Comparison of ENCODE assay signal across 24 cellular contexts in the genomic region with DNA sequence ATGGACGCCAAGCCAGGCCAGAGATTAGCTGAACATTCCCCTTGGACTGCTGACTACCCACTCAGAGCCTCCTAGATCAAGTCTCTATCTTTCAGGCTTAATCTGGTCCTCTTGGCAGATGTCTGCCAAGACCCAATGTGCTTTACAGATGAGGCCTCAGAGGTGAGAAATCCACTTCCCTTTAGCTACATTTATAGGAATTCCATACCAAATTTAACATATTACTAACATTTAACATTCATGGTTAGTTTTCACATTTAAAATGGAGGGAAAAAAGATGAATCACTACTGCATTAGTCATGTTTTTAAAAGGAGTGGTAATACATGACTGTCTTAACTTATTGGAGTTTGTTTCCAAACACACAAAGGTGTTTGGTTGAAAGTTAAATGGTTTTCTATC. TPM values are rescaled to one million over a fixed set of nuclear protein-coding genes. Genes with fewer than 3 reads are reported as not detected.
DNase-seq lines count a peak whose midpoint lies in the region; ATAC-seq, FAIRE-seq and TF ChIP-seq lines count a peak whose summit lies in the region.
"Had no signal": no experiment of that assay in that cellular context is flagged by ENCODE, and none has a peak within 500 bp of the region (broad histone marks: within the 10 kb centered on the region; RNA-seq: fewer than 3 reads in every experiment).

No MANE protein-coding gene starts in this region.

- H3K9me1 ChIP-seq in endothelial cell of umbilical vein (replicated peaks; ENCODE audit: control insufficient read depth, extremely low read depth, insufficient read depth, low read length) = no peaks in the 10 kb centered on the region

- CTCF ChIA-PET in endothelial cell of umbilical vein (lab: Charles Lee) = interaction anchor here (1.2 kb wide), 1 partner anchor 132 kb away, joined by 5 read pairs; no protein-coding TSS in a partner anchor

- no TSS peak for BruUV-seq in endothelial cell of umbilical vein (replicated peaks; lab: Mats Ljungman, UMichigan)

- FAIRE-seq in endothelial cell of umbilical vein (lab: Jason Lieb, UNC) = no peak
- FAIRE-seq: small intestine had no signal

- H3K9me3 ChIP-seq in endothelial cell of umbilical vein (replicated peaks; ENCODE audit: control insufficient read depth, insufficient read depth, low read length) (no peaks in the 10 kb centered on the region), left lung (no peaks in the 10 kb centered on the region)
- H3K9me3 ChIP-seq: ascending aorta, esophagus muscularis mucosa had no signal

- peak overlapping the region; percentile 39 for H2AFZ ChIP-seq in endothelial cell of umbilical vein (ENCODE audit: low read depth, low read length)

- H3K27me3 ChIP-seq in endothelial cell of umbilical vein (ENCODE audit: control insufficient read depth in 2 of 2, insufficient read depth in 2 of 2, low read length in 2 of 2) (no peaks in the 10 kb centered on the region), left lung (no peaks in the 10 kb centered on the region)
- H3K27me3 ChIP-seq: ascending aorta, esophagus muscularis mucosa had no signal

- H3K27ac ChIP-seq in endothelial cell of umbilical vein (ENCODE audit: insufficient read depth, low read depth, low read length) = no peak overlapping the region
- no peak overlapping the region for H3K27ac ChIP-seq in left lung
- H3K27ac ChIP-seq: 22Rv1, ascending aorta, esophagus muscularis mucosa had no signal

- peak; percentile 62 for DNase-seq in NCI-H2029 (lab: John Stamatoyannopoulos, UW)
- DNase-seq in NCI-H2029 treated with DMSO at 0.1 percent for 48 hours (lab: John Stamatoyannopoulos, UW) = no peak
- DNase-seq in M059J (ENCODE audit: low read depth) = peak; percentile 41
- DNase-seq in endothelial cell of umbilical vein (ENCODE audit: low read depth, low spot score) = no peak
- peak; percentile 71 for DNase-seq in renal cortical epithelial cell (ENCODE audit: low read depth)
- DNase-seq in NCI-H526 (lab: John Stamatoyannopoulos, UW) = no peak
- no peak for DNase-seq in left lung
- DNase-seq: activated B cell treated with CpG ODN at 0.5 μM for 24 hours; activated CD8-positive, alpha-beta memory T cell treated with anti-CD3 and anti-CD28 coated beads for 24 hours; activated naive CD4-positive, alpha-beta T cell treated with anti-CD3 and anti-CD28 coated beads, Interleukin-2, amount 10 ng/mL, durations not matched to agents 7 days and 5 days; activated T-cell treated with anti-CD3 and anti-CD28 coated beads, Interleukin-2, amount 50 U/mL, for 4 hours; cerebellar nuclear complex; DMS79; H7; left ventricle myocardium superior; NCI-H1694; NCI-H2227 treated with DMSO at 0.1 percent for 48 hours; nephron progenitor cell; small intestine; stimulated activated CD4-positive, alpha-beta T cell treated with anti-CD3 and anti-CD28 coated beads, Interleukin-4, amount 100 ng/mL, for 1 hour had no signal

- H3K4me3 ChIP-seq in endothelial cell of umbilical vein (replicated peaks in 1 of 3; ENCODE audit: insufficient read depth in 1 of 3, low read depth in 1 of 3, low read length in 3 of 3) = no peak overlapping the region
- H3K4me3 ChIP-seq in left lung = no peak overlapping the region
- H3K4me3 ChIP-seq: ascending aorta, esophagus muscularis mucosa had no signal

- intact Hi-C loops in endothelial cell of umbilical vein (cut with micrococcal nuclease) (no loop called here), left lung (cut with DNase I) (no loop called here)

- no peaks in the 10 kb centered on the region for H4K20me1 ChIP-seq in endothelial cell of umbilical vein (replicated peaks; ENCODE audit: control insufficient read depth, extremely low read depth, insufficient read depth, low read length)

- dilution Hi-C loops in endothelial cell of umbilical vein (cut with MboI; ENCODE audit: extremely low pct_ligation_motif_present, low sequenced_read_pairs) = no loop called here

- no peaks in the 10 kb centered on the region for H3K36me3 ChIP-seq in endothelial cell of umbilical vein (ENCODE audit: control insufficient read depth in 2 of 2, extremely low read depth in 1 of 2, insufficient read depth in 2 of 2, low read length in 2 of 2)
- no peaks in the 10 kb centered on the region for H3K36me3 ChIP-seq in left lung
- H3K36me3 ChIP-seq: ascending aorta had no signal

- H3K79me2 ChIP-seq in endothelial cell of umbilical vein (ENCODE audit: control insufficient read depth, insufficient read depth, low read length) = no peaks in the 10 kb centered on the region

- TF ChIP-seq CTCF in endothelial cell of umbilical vein (IDR thresholded peaks at IDR 0.05; ENCODE audit: extremely low read depth in 1 of 2, insufficient read depth in 1 of 2, low read depth in 1 of 2, low read length in 2 of 2) = no peak
- no peak for TF ChIP-seq CTCF in left lung (IDR thresholded peaks at IDR 0.05)

- no peak for TF ChIP-seq POLR2A in endothelial cell of umbilical vein (IDR thresholded peaks at IDR 0.05; ENCODE audit: low read depth, low read length)

- H3K4me1 ChIP-seq in endothelial cell of umbilical vein (ENCODE audit: control insufficient read depth, extremely low read depth, insufficient read depth, low read length) (no peaks in the 10 kb centered on the region), left lung (peaks cover 0 to 1% of the 10 kb centered on the region in 2 donors)

- no peak overlapping the region for H3K4me2 ChIP-seq in endothelial cell of umbilical vein (ENCODE audit: insufficient read depth, low read length)

- ATAC-seq in HG02973 (IDR thresholded peaks at IDR 0.05; ENCODE audit: unreplicated experiment) (no peak), left lung (no peak)
- ATAC-seq: left ventricle myocardium superior had no signal

- no peak overlapping the region for H3K9ac ChIP-seq in endothelial cell of umbilical vein (replicated peaks; ENCODE audit: extremely low read depth, insufficient read depth, low read length)

- POLR2A ChIA-PET in endothelial cell of umbilical vein (lab: Charles Lee) = no interaction called here

TF ChIP-seq in endothelial cell of umbilical vein, 7 proteins besides CTCF, POLR2A, EP300 and RAD21:
- TF ChIP-seq FOS (IDR thresholded peaks at IDR 0.05; ENCODE audit: borderline replicate concordance, insufficient read depth, low read length) (peak; percentile 50), JUN (IDR thresholded peaks at IDR 0.05; ENCODE audit: borderline replicate concordance, insufficient read depth, insufficient read length, low read depth) (no peak)
TF ChIP-seq in endothelial cell of umbilical vein: peak in this region for 1.

RNA-seq across cellular contexts. Expression of gene CALHM6, which starts 42.1 kb away (rescaled TPM):
- total RNA-seq in M059J (2014; rRNA removed; shearing (Covaris generic)) = 6.3 and 6.9 TPM in 2 replicates
- total RNA-seq in endothelial cell of umbilical vein (not detected in 2 replicates), renal cortical epithelial cell (1.6 and 3.1 TPM in 2 replicates), left lung (1 to 10 TPM; 2.1 to 6.4 TPM)
- 0.08 and 0.10 TPM in 2 replicates for polyA plus RNA-seq in endothelial cell of umbilical vein
- 0.10 and 0.20 TPM in 2 replicates for polyA plus RNA-seq in endothelial cell of umbilical vein (2011; cell fraction: cytosol; rRNA removed)
- polyA plus RNA-seq in endothelial cell of umbilical vein (2011; cell fraction: nucleus; rRNA removed) = not detected in 2 replicates
- not detected in 2 replicates for polyA plus RNA-seq in endothelial cell of umbilical vein (2012)
- not detected in 2 replicates for polyA minus RNA-seq in endothelial cell of umbilical vein
- polyA minus RNA-seq in endothelial cell of umbilical vein (2011; cell fraction: cytosol; rRNA and poly(A)+ RNA removed) = not detected
- polyA minus RNA-seq in endothelial cell of umbilical vein (2011; cell fraction: nucleus; rRNA and poly(A)+ RNA removed) = not detected in 2 replicates
- total RNA-seq: ascending aorta had no signal

RNA-seq across cellular contexts. Expression of gene DSE, which starts 48.3 kb away (rescaled TPM):
- total RNA-seq in M059J (2014; rRNA removed; shearing (Covaris generic)) = 15.4 and 24.5 TPM in 2 replicates
- total RNA-seq in endothelial cell of umbilical vein (25.0 and 31.3 TPM in 2 replicates), renal cortical epithelial cell (149 and 161 TPM in 2 replicates), left lung (10 to 100 TPM; 39.7 to 85.6 TPM)
- 12.0 and 16.0 TPM in 2 replicates for polyA plus RNA-seq in endothelial cell of umbilical vein
- polyA plus RNA-seq in endothelial cell of umbilical vein (2011; cell fraction: cytosol; rRNA removed) = 11.3 TPM in 2 replicates
- 17.0 and 18.4 TPM in 2 replicates for polyA plus RNA-seq in endothelial cell of umbilical vein (2011; cell fraction: nucleus; rRNA removed)
- polyA plus RNA-seq in endothelial cell of umbilical vein (2012) = 12.4 and 14.3 TPM in 2 replicates
- 38.6 and 43.0 TPM in 2 replicates for polyA minus RNA-seq in endothelial cell of umbilical vein
- 0.61 TPM for polyA minus RNA-seq in endothelial cell of umbilical vein (2011; cell fraction: cytosol; rRNA and poly(A)+ RNA removed)
- polyA minus RNA-seq in endothelial cell of umbilical vein (2011; cell fraction: nucleus; rRNA and poly(A)+ RNA removed) = 36.8 and 51.9 TPM in 2 replicates

Comparison
In these comparisons a context has a peak if more than half of its experiments do, and no peak if none do; other contexts are left out.
1. DNase-seq: peak in NCI-H2029 (single experiment), M059J (single experiment) and renal cortical epithelial cell (single experiment); none in NCI-H2029 treated with DMSO at 0.1 percent for 48 hours (single experiment), endothelial cell of umbilical vein (single experiment), NCI-H526 (0 of 2) and left lung (0 of 2).